Comparison of ENCODE assay signal across 32 cellular contexts in the genomic region with DNA sequence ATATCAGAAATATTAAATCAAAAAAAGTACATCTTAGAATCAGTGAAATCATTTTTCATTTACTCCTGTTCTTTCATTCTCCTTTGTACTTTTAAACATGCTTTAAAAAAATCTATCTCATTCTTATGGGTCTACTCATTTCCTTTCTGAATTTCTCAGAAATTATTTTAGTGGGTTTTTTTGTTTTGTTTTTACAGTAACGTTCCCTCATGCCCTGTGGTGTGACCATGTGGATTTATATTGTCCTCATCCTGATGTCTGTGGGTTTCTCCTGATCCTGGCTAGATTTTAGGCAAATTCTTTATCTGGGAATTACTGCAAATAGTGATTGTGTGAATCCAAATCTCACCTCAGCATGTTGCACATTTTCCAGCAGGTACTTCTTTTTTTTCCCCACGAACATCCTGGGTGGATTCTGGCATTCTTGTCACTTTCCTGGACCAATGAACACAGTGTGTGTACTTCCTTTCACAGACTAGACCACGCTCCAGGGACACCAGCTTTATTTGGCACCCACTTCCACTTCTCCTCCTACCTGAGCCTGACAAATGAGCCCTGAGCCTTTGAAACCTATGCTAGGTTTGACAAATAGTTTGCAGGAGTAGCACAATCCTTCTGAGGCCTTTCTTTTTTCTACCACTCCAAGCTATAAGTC.
DNase-seq lines count a peak whose midpoint lies in the region; ATAC-seq, FAIRE-seq and TF ChIP-seq lines count a peak whose summit lies in the region.
"Had no signal": no experiment of that assay in that cellular context is flagged by ENCODE, and none has a peak within 500 bp of the region (broad histone marks: within the 10 kb centered on the region; RNA-seq: fewer than 3 reads in every experiment).

No MANE protein-coding gene starts in this region.

- peak; percentile 32 for FAIRE-seq in astrocyte (lab: Jason Lieb, UNC)
- FAIRE-seq: A204.1, G401.6, kidney had no signal

- no peak for DNase-seq in SK-N-SH
- peak; percentile 59 for DNase-seq in HT1080 (ENCODE audit: low read depth)
- peak; percentile 26 for DNase-seq in astrocyte (ENCODE audit: low read depth)
- no peak for DNase-seq in osteoblast (ENCODE audit: insufficient read length, low spot score, missing footprints)
- DNase-seq in mucosa of descending colon: no peak
- no peak for DNase-seq in Caco-2
- no peak for DNase-seq in DMS53 (lab: John Stamatoyannopoulos, UW)
- DNase-seq: activated CD4-positive, alpha-beta T cell treated with anti-CD3 and anti-CD28 coated beads for 4 hours; activated gamma-delta T cell; activated T-cell treated with anti-CD3 and anti-CD28 coated beads, Interleukin-2, amount 50 U/mL, for 4 hours; CD4-positive, alpha-beta memory T cell; foreskin melanocyte; H9; heart right ventricle; kidney; left ventricle myocardium superior; naive B cell; NCI-H1092; NCI-H1694 treated with DMSO at 0.1 percent for 48 hours; NCI-H526 treated with DMSO at 0.1 percent for 48 hours; psoas muscle; SHP77; sigmoid colon; stimulated activated CD4-positive, alpha-beta T cell treated with anti-CD3 and anti-CD28 coated beads, Interleukin-15, amount 100 ng/mL, for 24 hours; stimulated activated CD4-positive, alpha-beta T cell treated with anti-CD3 and anti-CD28 coated beads, Interleukin-4, amount 100 ng/mL, for 4 hours; SW 1271; T-helper 9 cell; WERI-Rb-1 had no signal

- TF ChIP-seq EP300 in SK-N-SH (IDR thresholded peaks at IDR 0.05; ENCODE audit: borderline replicate concordance in 1 of 2, low read depth in 1 of 2, low read length in 1 of 2): no peak

- POLR2A ChIA-PET in SK-N-SH (lab: Yijun Ruan, JAX) (no interaction called here), Caco-2 (lab: Charles Lee) (no interaction called here)

- no peaks in the 10 kb centered on the region for H3K27me3 ChIP-seq in SK-N-SH (ENCODE audit: insufficient read depth)
- no peaks in the 10 kb centered on the region for H3K27me3 ChIP-seq in astrocyte (ENCODE audit: insufficient read depth, low read length)
- no peaks in the 10 kb centered on the region for H3K27me3 ChIP-seq in osteoblast (ENCODE audit: insufficient read depth, low read length)
- no peaks in the 10 kb centered on the region for H3K27me3 ChIP-seq in Caco-2 (replicated peaks; ENCODE audit: control insufficient read depth, insufficient read depth, low read length)
- H3K27me3 ChIP-seq: heart right ventricle, sigmoid colon, tibial nerve had no signal

- H3K36me3 ChIP-seq in SK-N-SH (replicated peaks in 1 of 2; ENCODE audit: control insufficient read depth in 1 of 2, insufficient read depth in 2 of 2, low read length in 1 of 2) (peaks cover 26 to 33% of the 10 kb centered on the region in 2 experiments), astrocyte (ENCODE audit: insufficient read depth, low read length) (no peaks in the 10 kb centered on the region), osteoblast (ENCODE audit: insufficient read depth, low read length) (peaks cover 27% of the 10 kb centered on the region), mucosa of descending colon (ENCODE audit: low read depth) (no peaks in the 10 kb centered on the region), Caco-2 (ENCODE audit: control insufficient read depth, insufficient read depth, low read length) (no peaks in the 10 kb centered on the region)
- H3K36me3 ChIP-seq: WERI-Rb-1 had no signal

- H3K27me3 Mint-ChIP-seq in astrocyte (ENCODE audit: low read depth, unreplicated experiment) (no peaks in the 10 kb centered on the region), Caco-2 (ENCODE audit: insufficient read depth, unreplicated experiment) (no peaks in the 10 kb centered on the region)
- H3K27me3 Mint-ChIP-seq: naive B cell had no signal

- intact Hi-C loops in mucosa of descending colon (cut with DNase I, micrococcal nuclease) (no loop called here), Caco-2 (cut with micrococcal nuclease; ENCODE audit: unreplicated experiment) (loop anchor here (10.0 kb wide), 1 partner anchor 514 kb away; no protein-coding TSS in a partner anchor)

- H2AFZ ChIP-seq in SK-N-SH (ENCODE audit: low read depth): no peak overlapping the region; the same call in 1 of the 2 replicates
- H2AFZ ChIP-seq in astrocyte (ENCODE audit: low read depth, low read length): no peak overlapping the region
- H2AFZ ChIP-seq in osteoblast (ENCODE audit: low read length): no peak overlapping the region

- H3K4me3 ChIP-seq in SK-N-SH (ENCODE audit: low read depth in 2 of 2, low read length in 1 of 2) (no peak overlapping the region), astrocyte (ENCODE audit: insufficient read depth, low read depth, low read length) (no peak overlapping the region), osteoblast (ENCODE audit: insufficient read depth, low read length) (no peak overlapping the region), mucosa of descending colon (no peak overlapping the region), Caco-2 (ENCODE audit: low read depth, low read length) (no peak overlapping the region)
- H3K4me3 ChIP-seq: heart right ventricle, psoas muscle, sigmoid colon, tibial nerve had no signal

- H3K27ac Mint-ChIP-seq in astrocyte (ENCODE audit: unreplicated experiment) (no peak overlapping the region), Caco-2 (ENCODE audit: unreplicated experiment) (no peak overlapping the region)
- H3K27ac Mint-ChIP-seq: CD4-positive, alpha-beta memory T cell; naive B cell had no signal

- H3K9me2 ChIP-seq in SK-N-SH: no peaks in the 10 kb centered on the region

- no peaks in the 10 kb centered on the region for H3K9me3 ChIP-seq in SK-N-SH
- H3K9me3 ChIP-seq in astrocyte (ENCODE audit: insufficient read depth, low read depth, low read length): no peaks in the 10 kb centered on the region
- no peaks in the 10 kb centered on the region for H3K9me3 ChIP-seq in osteoblast (ENCODE audit: low read depth, low read length)
- H3K9me3 ChIP-seq in mucosa of descending colon: no peaks in the 10 kb centered on the region
- H3K9me3 ChIP-seq in Caco-2: no peaks in the 10 kb centered on the region
- H3K9me3 ChIP-seq: heart right ventricle, sigmoid colon, tibial nerve had no signal

- CTCF ChIA-PET in SK-N-SH (lab: Yijun Ruan, JAX) (interaction anchor here (1.3 to 1.7 kb wide), 3 partner anchors 13 to 547 kb away, joined by 3 to 5 read pairs (median 4); no protein-coding TSS in a partner anchor), Caco-2 (lab: Charles Lee) (no interaction called here)

- H3K4me1 ChIP-seq in SK-N-SH (ENCODE audit: control insufficient read depth in 1 of 2, insufficient read depth in 2 of 2, low read depth in 1 of 2, low read length in 1 of 2) (peaks cover 0 to 8% of the 10 kb centered on the region in 2 experiments; a peak in 3 of 4 replicates), astrocyte (ENCODE audit: insufficient read depth, low read length) (peaks cover 4% of the 10 kb centered on the region), osteoblast (ENCODE audit: insufficient read depth, low read length) (peaks cover 32% of the 10 kb centered on the region), mucosa of descending colon (ENCODE audit: low read depth) (no peaks in the 10 kb centered on the region), Caco-2 (no peaks in the 10 kb centered on the region)
- H3K4me1 ChIP-seq: psoas muscle, sigmoid colon, tibial nerve had no signal

- H3K4me3 Mint-ChIP-seq in astrocyte (ENCODE audit: unreplicated experiment) (no peak overlapping the region), Caco-2 (ENCODE audit: unreplicated experiment) (no peak overlapping the region)
- H3K4me3 Mint-ChIP-seq: activated T-cell treated with anti-CD3 and anti-CD28 coated beads, Interleukin-2, amount 50 U/mL, for 4 hours; CD4-positive, alpha-beta memory T cell; H9; naive B cell had no signal

- H3K27ac ChIP-seq in SK-N-SH (ENCODE audit: low read depth in 2 of 2, low read length in 1 of 2): peak overlapping the region; percentile 16 to 47; a peak in 3 of 4 replicates
- no peak overlapping the region for H3K27ac ChIP-seq in astrocyte (ENCODE audit: low read depth, low read length)
- peak overlapping the region; percentile 0 for H3K27ac ChIP-seq in osteoblast (ENCODE audit: low read depth, low read length)
- H3K27ac ChIP-seq: heart right ventricle, psoas muscle, sigmoid colon, tibial nerve, WERI-Rb-1 had no signal

- peaks cover 7% of the 10 kb centered on the region for H3K36me3 Mint-ChIP-seq in astrocyte (ENCODE audit: low read depth, unreplicated experiment)
- no peaks in the 10 kb centered on the region for H3K36me3 Mint-ChIP-seq in Caco-2 (ENCODE audit: insufficient read depth, unreplicated experiment)
- H3K36me3 Mint-ChIP-seq: CD4-positive, alpha-beta memory T cell; naive B cell had no signal

- H3K9ac ChIP-seq in SK-N-SH (peak overlapping the region; percentile 25; the same call in 1 of the 2 replicates), astrocyte (ENCODE audit: low read length) (no peak overlapping the region)

- H3K9me3 Mint-ChIP-seq in astrocyte (ENCODE audit: unreplicated experiment): no peaks in the 10 kb centered on the region
- no peaks in the 10 kb centered on the region for H3K9me3 Mint-ChIP-seq in Caco-2 (ENCODE audit: unreplicated experiment)
- H3K9me3 Mint-ChIP-seq: activated T-cell treated with anti-CD3 and anti-CD28 coated beads, Interleukin-2, amount 50 U/mL, for 4 hours; CD4-positive, alpha-beta memory T cell; H9; naive B cell had no signal

- TF ChIP-seq CTCF in SK-N-SH (IDR thresholded peaks at IDR 0.05) (no peak), astrocyte (IDR thresholded peaks at IDR 0.05; ENCODE audit: insufficient read depth, low read depth, low read length) (no peak), osteoblast (IDR thresholded peaks at IDR 0.05; ENCODE audit: extremely low read depth, low read depth, low read length) (no peak), mucosa of descending colon (IDR thresholded peaks at IDR 0.05) (no peak), Caco-2 (IDR thresholded peaks at IDR 0.05; ENCODE audit: insufficient read depth in 1 of 2, low read depth in 1 of 2, low read length in 1 of 2, severe bottlenecking in 1 of 2, unreplicated experiment in 1 of 2) (no peak)

- H3F3A ChIP-seq in SK-N-SH (replicated peaks; ENCODE audit: insufficient read depth): peaks cover 3% of the 10 kb centered on the region

- H3K4me2 ChIP-seq in SK-N-SH (peak overlapping the region; percentile 16; the same call in 1 of the 2 replicates), astrocyte (ENCODE audit: low read length) (peak overlapping the region; percentile 45), osteoblast (ENCODE audit: insufficient read depth, low read length) (peak overlapping the region; percentile 15)

- no peak for TF ChIP-seq RAD21 in SK-N-SH (IDR thresholded peaks at IDR 0.05; ENCODE audit: low read length)

- H3K4me1 Mint-ChIP-seq in astrocyte (ENCODE audit: low read depth, unreplicated experiment): peaks cover 11% of the 10 kb centered on the region
- no peaks in the 10 kb centered on the region for H3K4me1 Mint-ChIP-seq in Caco-2 (ENCODE audit: low read depth, unreplicated experiment)
- H3K4me1 Mint-ChIP-seq: CD4-positive, alpha-beta memory T cell had no signal

- H4K20me1 ChIP-seq in SK-N-SH (ENCODE audit: insufficient read depth) (no peaks in the 10 kb centered on the region), astrocyte (ENCODE audit: insufficient read depth, low read length) (no peaks in the 10 kb centered on the region), osteoblast (ENCODE audit: insufficient read depth, low read length) (no peaks in the 10 kb centered on the region)

- ATAC-seq in SK-N-SH treated with all-trans-retinoic acid at 6 μM for 48 hours: no peak
- ATAC-seq in mucosa of descending colon: no peak
- ATAC-seq: activated T-cell treated with anti-CD3 and anti-CD28 coated beads, Interleukin-2, amount 50 U/mL, for 4 hours; heart right ventricle; left ventricle myocardium superior; psoas muscle had no signal

- no peaks in the 10 kb centered on the region for H3K79me2 ChIP-seq in SK-N-SH (ENCODE audit: insufficient read depth)
- H3K79me2 ChIP-seq in astrocyte (ENCODE audit: insufficient read depth, low read length): no peaks in the 10 kb centered on the region
- H3K79me2 ChIP-seq in osteoblast (ENCODE audit: insufficient read depth, low read length): no peaks in the 10 kb centered on the region

- WGBS in SK-N-SH (ENCODE audit: low lambda C conversion rate): 76% methylated on average over 3 of the region's 3 CpGs

- no TSS peak for BruUV-seq in Caco-2 (replicated peaks; lab: Mats Ljungman, UMichigan)

Comparison
In these comparisons a context has a peak if more than half of its experiments do, and no peak if none do; other contexts are left out.
1. DNase-seq: peak in HT1080 (single experiment) and astrocyte (single experiment); none in SK-N-SH (single experiment), osteoblast (single experiment), mucosa of descending colon (0 of 3), Caco-2 (0 of 2) and DMS53 (single experiment).
2. Peak in every context shown above with its lines, with median percentiles within 50 percentile points of each other: H3K4me2 ChIP-seq.